In the genomic region with DNA sequence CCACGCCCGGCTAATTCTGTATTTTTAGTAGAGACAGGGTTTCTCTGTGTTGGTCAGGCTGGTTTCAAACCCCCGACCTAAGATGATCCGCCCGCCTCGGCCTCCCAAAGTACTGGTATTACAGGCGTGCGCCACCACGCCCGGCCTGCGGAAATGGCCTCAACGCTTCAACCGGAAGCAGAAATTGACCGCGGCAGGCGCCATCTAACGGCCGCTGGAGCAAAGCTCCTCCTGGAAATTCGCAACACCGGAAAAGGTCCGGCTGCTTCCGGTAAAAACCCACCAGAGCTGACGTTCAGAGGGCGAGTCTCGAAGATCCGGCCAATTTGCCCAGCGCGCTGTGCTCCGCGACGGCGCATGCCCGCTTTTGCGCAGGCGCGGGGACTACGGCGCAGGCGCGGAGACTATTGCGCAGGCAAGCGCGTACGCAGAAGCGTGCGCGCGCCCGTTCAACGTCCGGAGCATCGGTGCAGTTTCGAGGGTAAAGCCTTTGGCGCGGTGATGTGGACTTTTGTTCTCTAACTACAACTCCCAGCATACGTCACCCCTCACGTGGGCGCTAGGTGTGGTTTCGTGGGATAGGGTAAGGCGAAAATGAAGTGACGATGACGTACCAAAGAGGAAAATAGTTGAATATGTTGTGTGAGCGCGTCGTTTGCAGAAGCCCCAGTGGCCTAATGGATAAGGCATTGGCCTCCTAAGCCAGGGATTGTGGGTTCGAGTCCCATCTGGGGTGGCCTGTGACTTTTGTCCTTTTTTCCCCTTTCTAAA, we compare ENCODE assay signal across 1 cellular context.
TF ChIP-seq lines count a peak whose summit lies in the region.

No MANE protein-coding gene starts in this region.

TF ChIP-seq in GM12878, 131 proteins besides CTCF, POLR2A, EP300 and RAD21 (continued from another document and continues in another):
- TF ChIP-seq, protein P1, sequence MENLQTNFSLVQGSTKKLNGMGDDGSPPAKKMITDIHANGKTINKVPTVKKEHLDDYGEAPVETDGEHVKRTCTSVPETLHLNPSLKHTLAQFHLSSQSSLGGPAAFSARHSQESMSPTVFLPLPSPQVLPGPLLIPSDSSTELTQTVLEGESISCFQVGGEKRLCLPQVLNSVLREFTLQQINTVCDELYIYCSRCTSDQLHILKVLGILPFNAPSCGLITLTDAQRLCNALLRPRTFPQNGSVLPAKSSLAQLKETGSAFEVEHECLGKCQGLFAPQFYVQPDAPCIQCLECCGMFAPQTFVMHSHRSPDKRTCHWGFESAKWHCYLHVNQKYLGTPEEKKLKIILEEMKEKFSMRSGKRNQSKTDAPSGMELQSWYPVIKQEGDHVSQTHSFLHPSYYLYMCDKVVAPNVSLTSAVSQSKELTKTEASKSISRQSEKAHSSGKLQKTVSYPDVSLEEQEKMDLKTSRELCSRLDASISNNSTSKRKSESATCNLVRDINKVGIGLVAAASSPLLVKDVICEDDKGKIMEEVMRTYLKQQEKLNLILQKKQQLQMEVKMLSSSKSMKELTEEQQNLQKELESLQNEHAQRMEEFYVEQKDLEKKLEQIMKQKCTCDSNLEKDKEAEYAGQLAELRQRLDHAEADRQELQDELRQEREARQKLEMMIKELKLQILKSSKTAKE (IDR thresholded peaks at IDR 0.05; ENCODE audit: low read depth, poor library complexity, severe bottlenecking): peak; percentile 78
- TF ChIP-seq, protein P2, sequence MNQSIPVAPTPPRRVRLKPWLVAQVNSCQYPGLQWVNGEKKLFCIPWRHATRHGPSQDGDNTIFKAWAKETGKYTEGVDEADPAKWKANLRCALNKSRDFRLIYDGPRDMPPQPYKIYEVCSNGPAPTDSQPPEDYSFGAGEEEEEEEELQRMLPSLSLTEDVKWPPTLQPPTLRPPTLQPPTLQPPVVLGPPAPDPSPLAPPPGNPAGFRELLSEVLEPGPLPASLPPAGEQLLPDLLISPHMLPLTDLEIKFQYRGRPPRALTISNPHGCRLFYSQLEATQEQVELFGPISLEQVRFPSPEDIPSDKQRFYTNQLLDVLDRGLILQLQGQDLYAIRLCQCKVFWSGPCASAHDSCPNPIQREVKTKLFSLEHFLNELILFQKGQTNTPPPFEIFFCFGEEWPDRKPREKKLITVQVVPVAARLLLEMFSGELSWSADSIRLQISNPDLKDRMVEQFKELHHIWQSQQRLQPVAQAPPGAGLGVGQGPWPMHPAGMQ (IDR thresholded peaks at IDR 0.05; ENCODE audit: borderline replicate concordance): no peak
- TF ChIP-seq HDAC2 (IDR thresholded peaks at IDR 0.05) (no peak), EED (IDR thresholded peaks at IDR 0.05; ENCODE audit: low read depth) (peak; percentile 17; the same call in 1 of the 2 replicates), SP1 (IDR thresholded peaks at IDR 0.05; ENCODE audit: low read depth, low read length) (no peak), YBX1 (IDR thresholded peaks at IDR 0.05) (no peak), RELA (IDR thresholded peaks at IDR 0.05; ENCODE audit: borderline replicate concordance, partially characterized antibody) (peak; percentile 91), HDAC6 (IDR thresholded peaks at IDR 0.05; ENCODE audit: unreplicated experiment) (peak; percentile 69), SIX5 (IDR thresholded peaks at IDR 0.05; ENCODE audit: low read depth, low read length, severe bottlenecking) (peak; percentile 80), POLR2AphosphoS2 (IDR thresholded peaks at IDR 0.05; ENCODE audit: low read depth, low read length) (peak; percentile 42; the same call in 1 of the 2 replicates), JUND (IDR thresholded peaks at IDR 0.05; ENCODE audit: low read depth, low read length) (0 out of 2 replicates have a peak, but pooled peaks have one; percentile 12), RUNX3 (IDR thresholded peaks at IDR 0.05; ENCODE audit: low read length) (peak; percentile 90), SREBF1 (IDR thresholded peaks at IDR 0.05; ENCODE audit: low read length) (peak; percentile 45; the same call in 1 of the 2 replicates), MEF2B (IDR thresholded peaks at IDR 0.05; ENCODE audit: partially characterized antibody, poor library complexity, severe bottlenecking) (no peak), ZNF622 (IDR thresholded peaks at IDR 0.05) (no peak), PAX8 (IDR thresholded peaks at IDR 0.05) (no peak), CBX3 (IDR thresholded peaks at IDR 0.05; ENCODE audit: borderline replicate concordance, low read depth) (no peak), ATF7 (IDR thresholded peaks at IDR 0.05; ENCODE audit: low read depth) (peak; percentile 99), SUZ12 (IDR thresholded peaks at IDR 0.05; ENCODE audit: unreplicated experiment) (no peak), ZNF217 (IDR thresholded peaks at IDR 0.05) (peak; percentile 97; the same call in 1 of the 2 replicates), PML (IDR thresholded peaks at IDR 0.05; ENCODE audit: low read length) (peak; percentile 73; the same call in 1 of the 2 replicates), NR2C1 (IDR thresholded peaks at IDR 0.05) (peak; percentile 95), FOXK2 (IDR thresholded peaks at IDR 0.05) (peak; percentile 31; the same call in 1 of the 2 replicates), TCF3 (IDR thresholded peaks at IDR 0.05; ENCODE audit: borderline replicate concordance, insufficient read depth, low read depth, low read length) (no peak), CEBPB (IDR thresholded peaks at IDR 0.05; ENCODE audit: borderline replicate concordance in 1 of 2, low read depth in 2 of 2, low read length in 2 of 2) (no peak; a peak in 1 of 4 replicates), NBN (IDR thresholded peaks at IDR 0.05) (peak; percentile 88), RAD51 (IDR thresholded peaks at IDR 0.05) (peak; percentile 98), HDGF (IDR thresholded peaks at IDR 0.05) (no peak)
- TF ChIP-seq, protein P3, sequence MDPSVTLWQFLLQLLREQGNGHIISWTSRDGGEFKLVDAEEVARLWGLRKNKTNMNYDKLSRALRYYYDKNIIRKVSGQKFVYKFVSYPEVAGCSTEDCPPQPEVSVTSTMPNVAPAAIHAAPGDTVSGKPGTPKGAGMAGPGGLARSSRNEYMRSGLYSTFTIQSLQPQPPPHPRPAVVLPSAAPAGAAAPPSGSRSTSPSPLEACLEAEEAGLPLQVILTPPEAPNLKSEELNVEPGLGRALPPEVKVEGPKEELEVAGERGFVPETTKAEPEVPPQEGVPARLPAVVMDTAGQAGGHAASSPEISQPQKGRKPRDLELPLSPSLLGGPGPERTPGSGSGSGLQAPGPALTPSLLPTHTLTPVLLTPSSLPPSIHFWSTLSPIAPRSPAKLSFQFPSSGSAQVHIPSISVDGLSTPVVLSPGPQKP (IDR thresholded peaks at IDR 0.05; ENCODE audit: low read depth, low read length): peak; percentile 95
- TF ChIP-seq, protein P4, sequence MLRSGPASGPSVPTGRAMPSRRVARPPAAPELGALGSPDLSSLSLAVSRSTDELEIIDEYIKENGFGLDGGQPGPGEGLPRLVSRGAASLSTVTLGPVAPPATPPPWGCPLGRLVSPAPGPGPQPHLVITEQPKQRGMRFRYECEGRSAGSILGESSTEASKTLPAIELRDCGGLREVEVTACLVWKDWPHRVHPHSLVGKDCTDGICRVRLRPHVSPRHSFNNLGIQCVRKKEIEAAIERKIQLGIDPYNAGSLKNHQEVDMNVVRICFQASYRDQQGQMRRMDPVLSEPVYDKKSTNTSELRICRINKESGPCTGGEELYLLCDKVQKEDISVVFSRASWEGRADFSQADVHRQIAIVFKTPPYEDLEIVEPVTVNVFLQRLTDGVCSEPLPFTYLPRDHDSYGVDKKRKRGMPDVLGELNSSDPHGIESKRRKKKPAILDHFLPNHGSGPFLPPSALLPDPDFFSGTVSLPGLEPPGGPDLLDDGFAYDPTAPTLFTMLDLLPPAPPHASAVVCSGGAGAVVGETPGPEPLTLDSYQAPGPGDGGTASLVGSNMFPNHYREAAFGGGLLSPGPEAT (IDR thresholded peaks at IDR 0.05; ENCODE audit: low read depth): peak; percentile 60
- TF ChIP-seq, protein P5, sequence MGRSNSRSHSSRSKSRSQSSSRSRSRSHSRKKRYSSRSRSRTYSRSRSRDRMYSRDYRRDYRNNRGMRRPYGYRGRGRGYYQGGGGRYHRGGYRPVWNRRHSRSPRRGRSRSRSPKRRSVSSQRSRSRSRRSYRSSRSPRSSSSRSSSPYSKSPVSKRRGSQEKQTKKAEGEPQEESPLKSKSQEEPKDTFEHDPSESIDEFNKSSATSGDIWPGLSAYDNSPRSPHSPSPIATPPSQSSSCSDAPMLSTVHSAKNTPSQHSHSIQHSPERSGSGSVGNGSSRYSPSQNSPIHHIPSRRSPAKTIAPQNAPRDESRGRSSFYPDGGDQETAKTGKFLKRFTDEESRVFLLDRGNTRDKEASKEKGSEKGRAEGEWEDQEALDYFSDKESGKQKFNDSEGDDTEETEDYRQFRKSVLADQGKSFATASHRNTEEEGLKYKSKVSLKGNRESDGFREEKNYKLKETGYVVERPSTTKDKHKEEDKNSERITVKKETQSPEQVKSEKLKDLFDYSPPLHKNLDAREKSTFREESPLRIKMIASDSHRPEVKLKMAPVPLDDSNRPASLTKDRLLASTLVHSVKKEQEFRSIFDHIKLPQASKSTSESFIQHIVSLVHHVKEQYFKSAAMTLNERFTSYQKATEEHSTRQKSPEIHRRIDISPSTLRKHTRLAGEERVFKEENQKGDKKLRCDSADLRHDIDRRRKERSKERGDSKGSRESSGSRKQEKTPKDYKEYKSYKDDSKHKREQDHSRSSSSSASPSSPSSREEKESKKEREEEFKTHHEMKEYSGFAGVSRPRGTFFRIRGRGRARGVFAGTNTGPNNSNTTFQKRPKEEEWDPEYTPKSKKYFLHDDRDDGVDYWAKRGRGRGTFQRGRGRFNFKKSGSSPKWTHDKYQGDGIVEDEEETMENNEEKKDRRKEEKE (IDR thresholded peaks at IDR 0.05): no peak
- TF ChIP-seq, protein P6, sequence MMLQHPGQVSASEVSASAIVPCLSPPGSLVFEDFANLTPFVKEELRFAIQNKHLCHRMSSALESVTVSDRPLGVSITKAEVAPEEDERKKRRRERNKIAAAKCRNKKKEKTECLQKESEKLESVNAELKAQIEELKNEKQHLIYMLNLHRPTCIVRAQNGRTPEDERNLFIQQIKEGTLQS (IDR thresholded peaks at IDR 0.05; ENCODE audit: borderline replicate concordance, extremely low read depth, low read depth, low read length): peak; percentile 93
- TF ChIP-seq, protein P7, sequence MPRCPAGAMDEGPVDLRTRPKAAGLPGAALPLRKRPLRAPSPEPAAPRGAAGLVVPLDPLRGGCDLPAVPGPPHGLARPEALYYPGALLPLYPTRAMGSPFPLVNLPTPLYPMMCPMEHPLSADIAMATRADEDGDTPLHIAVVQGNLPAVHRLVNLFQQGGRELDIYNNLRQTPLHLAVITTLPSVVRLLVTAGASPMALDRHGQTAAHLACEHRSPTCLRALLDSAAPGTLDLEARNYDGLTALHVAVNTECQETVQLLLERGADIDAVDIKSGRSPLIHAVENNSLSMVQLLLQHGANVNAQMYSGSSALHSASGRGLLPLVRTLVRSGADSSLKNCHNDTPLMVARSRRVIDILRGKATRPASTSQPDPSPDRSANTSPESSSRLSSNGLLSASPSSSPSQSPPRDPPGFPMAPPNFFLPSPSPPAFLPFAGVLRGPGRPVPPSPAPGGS (IDR thresholded peaks at IDR 0.05; ENCODE audit: borderline replicate concordance, insufficient read depth, low read depth, low read length, poor library complexity, severe bottlenecking): peak; percentile 28
- TF ChIP-seq, protein P8, sequence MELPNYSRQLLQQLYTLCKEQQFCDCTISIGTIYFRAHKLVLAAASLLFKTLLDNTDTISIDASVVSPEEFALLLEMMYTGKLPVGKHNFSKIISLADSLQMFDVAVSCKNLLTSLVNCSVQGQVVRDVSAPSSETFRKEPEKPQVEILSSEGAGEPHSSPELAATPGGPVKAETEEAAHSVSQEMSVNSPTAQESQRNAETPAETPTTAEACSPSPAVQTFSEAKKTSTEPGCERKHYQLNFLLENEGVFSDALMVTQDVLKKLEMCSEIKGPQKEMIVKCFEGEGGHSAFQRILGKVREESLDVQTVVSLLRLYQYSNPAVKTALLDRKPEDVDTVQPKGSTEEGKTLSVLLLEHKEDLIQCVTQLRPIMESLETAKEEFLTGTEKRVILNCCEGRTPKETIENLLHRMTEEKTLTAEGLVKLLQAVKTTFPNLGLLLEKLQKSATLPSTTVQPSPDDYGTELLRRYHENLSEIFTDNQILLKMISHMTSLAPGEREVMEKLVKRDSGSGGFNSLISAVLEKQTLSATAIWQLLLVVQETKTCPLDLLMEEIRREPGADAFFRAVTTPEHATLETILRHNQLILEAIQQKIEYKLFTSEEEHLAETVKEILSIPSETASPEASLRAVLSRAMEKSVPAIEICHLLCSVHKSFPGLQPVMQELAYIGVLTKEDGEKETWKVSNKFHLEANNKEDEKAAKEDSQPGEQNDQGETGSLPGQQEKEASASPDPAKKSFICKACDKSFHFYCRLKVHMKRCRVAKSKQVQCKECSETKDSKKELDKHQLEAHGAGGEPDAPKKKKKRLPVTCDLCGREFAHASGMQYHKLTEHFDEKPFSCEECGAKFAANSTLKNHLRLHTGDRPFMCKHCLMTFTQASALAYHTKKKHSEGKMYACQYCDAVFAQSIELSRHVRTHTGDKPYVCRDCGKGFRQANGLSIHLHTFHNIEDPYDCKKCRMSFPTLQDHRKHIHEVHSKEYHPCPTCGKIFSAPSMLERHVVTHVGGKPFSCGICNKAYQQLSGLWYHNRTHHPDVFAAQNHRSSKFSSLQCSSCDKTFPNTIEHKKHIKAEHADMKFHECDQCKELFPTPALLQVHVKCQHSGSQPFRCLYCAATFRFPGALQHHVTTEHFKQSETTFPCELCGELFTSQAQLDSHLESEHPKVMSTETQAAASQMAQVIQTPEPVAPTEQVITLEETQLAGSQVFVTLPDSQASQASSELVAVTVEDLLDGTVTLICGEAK (IDR thresholded peaks at IDR 0.05; ENCODE audit: borderline replicate concordance): peak; percentile 95
- TF ChIP-seq, protein P9, sequence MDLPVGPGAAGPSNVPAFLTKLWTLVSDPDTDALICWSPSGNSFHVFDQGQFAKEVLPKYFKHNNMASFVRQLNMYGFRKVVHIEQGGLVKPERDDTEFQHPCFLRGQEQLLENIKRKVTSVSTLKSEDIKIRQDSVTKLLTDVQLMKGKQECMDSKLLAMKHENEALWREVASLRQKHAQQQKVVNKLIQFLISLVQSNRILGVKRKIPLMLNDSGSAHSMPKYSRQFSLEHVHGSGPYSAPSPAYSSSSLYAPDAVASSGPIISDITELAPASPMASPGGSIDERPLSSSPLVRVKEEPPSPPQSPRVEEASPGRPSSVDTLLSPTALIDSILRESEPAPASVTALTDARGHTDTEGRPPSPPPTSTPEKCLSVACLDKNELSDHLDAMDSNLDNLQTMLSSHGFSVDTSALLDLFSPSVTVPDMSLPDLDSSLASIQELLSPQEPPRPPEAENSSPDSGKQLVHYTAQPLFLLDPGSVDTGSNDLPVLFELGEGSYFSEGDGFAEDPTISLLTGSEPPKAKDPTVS (IDR thresholded peaks at IDR 0.05; ENCODE audit: low read depth, low read length): no peak
